Comparison of ENCODE assay signal across 1 cellular context in the genomic region with DNA sequence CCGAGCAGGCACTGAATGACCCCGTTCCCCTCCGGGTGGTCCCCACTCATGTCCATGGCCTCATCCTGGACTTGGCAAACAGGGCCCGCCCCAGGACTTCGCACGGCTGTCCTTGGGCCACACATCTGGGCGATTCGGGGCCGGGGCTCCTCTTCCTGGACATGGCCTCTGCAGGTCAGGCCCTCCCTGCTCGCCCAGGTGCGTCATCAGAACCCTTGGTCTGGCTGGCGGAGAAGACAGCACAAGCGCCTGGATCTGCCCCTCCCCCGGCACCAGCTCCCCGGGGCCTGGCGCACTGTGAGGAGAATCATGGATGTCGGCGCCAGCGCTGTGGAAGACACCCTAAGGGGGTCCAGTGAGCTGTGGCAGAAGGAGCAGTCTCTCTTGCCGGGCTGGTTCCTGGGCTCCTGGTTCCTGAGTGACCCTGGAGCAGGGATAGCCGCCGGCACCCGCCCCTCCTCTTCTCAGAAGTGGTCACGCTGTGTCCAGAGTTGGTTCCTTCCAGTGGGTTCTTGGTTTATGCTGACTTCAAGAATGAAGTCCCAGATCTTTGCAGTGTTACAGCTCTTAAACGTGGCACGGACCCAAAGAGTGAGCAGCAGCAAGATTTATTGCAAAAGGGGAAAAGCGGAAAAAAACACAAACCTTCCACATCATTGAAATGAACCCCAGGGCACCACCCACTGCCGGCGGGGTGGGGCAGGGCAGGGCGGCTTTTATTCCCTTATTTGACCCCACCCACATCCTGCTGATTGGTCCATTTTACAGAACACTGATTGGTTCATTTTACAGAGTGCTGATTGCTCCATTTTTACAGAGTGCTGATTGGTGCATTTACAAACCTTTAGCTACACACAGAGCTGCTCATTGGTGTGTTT.
TF ChIP-seq lines count a peak whose summit lies in the region.

No MANE protein-coding gene starts in this region.

TF ChIP-seq in HepG2, 621 proteins besides CTCF, POLR2A, EP300 and RAD21:
- TF ChIP-seq NFYC (CRISPR knock-in tag; IDR thresholded peaks at IDR 0.05), result peak; percentile 87
- TF ChIP-seq GLI4 (CRISPR knock-in tag; IDR thresholded peaks at IDR 0.05; ENCODE audit: borderline replicate concordance), result no peak
- no peak for TF ChIP-seq SYNCRIP (IDR thresholded peaks at IDR 0.05; ENCODE audit: insufficient read depth, low read depth, low read length)
- 0 out of 2 replicates have a peak, but pooled peaks have one; percentile 6 for TF ChIP-seq HDAC2 (CRISPR knock-in tag; IDR thresholded peaks at IDR 0.05)
- TF ChIP-seq ZNF530 (CRISPR knock-in tag; IDR thresholded peaks at IDR 0.05; ENCODE audit: low read depth), result no peak
- TF ChIP-seq ZBTB7B (CRISPR knock-in tag; IDR thresholded peaks at IDR 0.05), result 0 out of 2 replicates have a peak, but pooled peaks have one; percentile 19
- TF ChIP-seq MAFF (IDR thresholded peaks at IDR 0.05; ENCODE audit: low read depth, low read length), result peak; percentile 85
- TF ChIP-seq YEATS2 (CRISPR knock-in tag; IDR thresholded peaks at IDR 0.05; ENCODE audit: borderline replicate concordance), result no peak
- no peak; the same call in 1 of the 2 replicates for TF ChIP-seq MAZ (IDR thresholded peaks at IDR 0.05; ENCODE audit: borderline replicate concordance, low read depth, low read length)
- TF ChIP-seq MAZ (CRISPR knock-in tag; IDR thresholded peaks at IDR 0.05; ENCODE audit: low read depth), result 0 out of 2 replicates have a peak, but pooled peaks have one; percentile 10
- peak; percentile 82 to 85 for TF ChIP-seq MAFK (conservative IDR thresholded peaks at IDR 0.05 in 1 of 2, IDR thresholded peaks at IDR 0.05 in 1 of 2; ENCODE audit: low read length in 2 of 2)
- 0 out of 2 replicates have a peak, but pooled peaks have one; percentile 16 for TF ChIP-seq NFKBIZ (CRISPR knock-in tag; IDR thresholded peaks at IDR 0.05)
- peak; percentile 60; the same call in 1 of the 2 replicates for TF ChIP-seq ZBTB38 (CRISPR knock-in tag; IDR thresholded peaks at IDR 0.05)
- TF ChIP-seq, protein P1, sequence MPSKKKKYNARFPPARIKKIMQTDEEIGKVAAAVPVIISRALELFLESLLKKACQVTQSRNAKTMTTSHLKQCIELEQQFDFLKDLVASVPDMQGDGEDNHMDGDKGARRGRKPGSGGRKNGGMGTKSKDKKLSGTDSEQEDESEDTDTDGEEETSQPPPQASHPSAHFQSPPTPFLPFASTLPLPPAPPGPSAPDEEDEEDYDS (CRISPR knock-in tag; IDR thresholded peaks at IDR 0.05), result peak; percentile 80
- no peak for TF ChIP-seq MIXL1 (CRISPR knock-in tag; IDR thresholded peaks at IDR 0.05)
- TF ChIP-seq MIER2 (CRISPR knock-in tag; IDR thresholded peaks at IDR 0.05), result no peak
- TF ChIP-seq, protein P2, sequence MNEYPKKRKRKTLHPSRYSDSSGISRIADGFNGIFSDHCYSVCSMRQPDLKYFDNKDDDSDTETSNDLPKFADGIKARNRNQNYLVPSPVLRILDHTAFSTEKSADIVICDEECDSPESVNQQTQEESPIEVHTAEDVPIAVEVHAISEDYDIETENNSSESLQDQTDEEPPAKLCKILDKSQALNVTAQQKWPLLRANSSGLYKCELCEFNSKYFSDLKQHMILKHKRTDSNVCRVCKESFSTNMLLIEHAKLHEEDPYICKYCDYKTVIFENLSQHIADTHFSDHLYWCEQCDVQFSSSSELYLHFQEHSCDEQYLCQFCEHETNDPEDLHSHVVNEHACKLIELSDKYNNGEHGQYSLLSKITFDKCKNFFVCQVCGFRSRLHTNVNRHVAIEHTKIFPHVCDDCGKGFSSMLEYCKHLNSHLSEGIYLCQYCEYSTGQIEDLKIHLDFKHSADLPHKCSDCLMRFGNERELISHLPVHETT (CRISPR knock-in tag; conservative IDR thresholded peaks at IDR 0.05), result 0 out of 2 replicates have a peak, but pooled peaks have one; percentile 8
- TF ChIP-seq, protein P3, sequence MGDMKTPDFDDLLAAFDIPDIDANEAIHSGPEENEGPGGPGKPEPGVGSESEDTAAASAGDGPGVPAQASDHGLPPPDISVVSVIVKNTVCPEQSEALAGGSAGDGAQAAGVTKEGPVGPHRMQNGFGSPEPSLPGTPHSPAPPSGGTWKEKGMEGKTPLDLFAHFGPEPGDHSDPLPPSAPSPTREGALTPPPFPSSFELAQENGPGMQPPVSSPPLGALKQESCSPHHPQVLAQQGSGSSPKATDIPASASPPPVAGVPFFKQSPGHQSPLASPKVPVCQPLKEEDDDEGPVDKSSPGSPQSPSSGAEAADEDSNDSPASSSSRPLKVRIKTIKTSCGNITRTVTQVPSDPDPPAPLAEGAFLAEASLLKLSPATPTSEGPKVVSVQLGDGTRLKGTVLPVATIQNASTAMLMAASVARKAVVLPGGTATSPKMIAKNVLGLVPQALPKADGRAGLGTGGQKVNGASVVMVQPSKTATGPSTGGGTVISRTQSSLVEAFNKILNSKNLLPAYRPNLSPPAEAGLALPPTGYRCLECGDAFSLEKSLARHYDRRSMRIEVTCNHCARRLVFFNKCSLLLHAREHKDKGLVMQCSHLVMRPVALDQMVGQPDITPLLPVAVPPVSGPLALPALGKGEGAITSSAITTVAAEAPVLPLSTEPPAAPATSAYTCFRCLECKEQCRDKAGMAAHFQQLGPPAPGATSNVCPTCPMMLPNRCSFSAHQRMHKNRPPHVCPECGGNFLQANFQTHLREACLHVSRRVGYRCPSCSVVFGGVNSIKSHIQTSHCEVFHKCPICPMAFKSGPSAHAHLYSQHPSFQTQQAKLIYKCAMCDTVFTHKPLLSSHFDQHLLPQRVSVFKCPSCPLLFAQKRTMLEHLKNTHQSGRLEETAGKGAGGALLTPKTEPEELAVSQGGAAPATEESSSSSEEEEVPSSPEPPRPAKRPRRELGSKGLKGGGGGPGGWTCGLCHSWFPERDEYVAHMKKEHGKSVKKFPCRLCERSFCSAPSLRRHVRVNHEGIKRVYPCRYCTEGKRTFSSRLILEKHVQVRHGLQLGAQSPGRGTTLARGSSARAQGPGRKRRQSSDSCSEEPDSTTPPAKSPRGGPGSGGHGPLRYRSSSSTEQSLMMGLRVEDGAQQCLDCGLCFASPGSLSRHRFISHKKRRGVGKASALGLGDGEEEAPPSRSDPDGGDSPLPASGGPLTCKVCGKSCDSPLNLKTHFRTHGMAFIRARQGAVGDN (CRISPR knock-in tag; IDR thresholded peaks at IDR 0.05), result peak; percentile 39
- TF ChIP-seq, protein P4, sequence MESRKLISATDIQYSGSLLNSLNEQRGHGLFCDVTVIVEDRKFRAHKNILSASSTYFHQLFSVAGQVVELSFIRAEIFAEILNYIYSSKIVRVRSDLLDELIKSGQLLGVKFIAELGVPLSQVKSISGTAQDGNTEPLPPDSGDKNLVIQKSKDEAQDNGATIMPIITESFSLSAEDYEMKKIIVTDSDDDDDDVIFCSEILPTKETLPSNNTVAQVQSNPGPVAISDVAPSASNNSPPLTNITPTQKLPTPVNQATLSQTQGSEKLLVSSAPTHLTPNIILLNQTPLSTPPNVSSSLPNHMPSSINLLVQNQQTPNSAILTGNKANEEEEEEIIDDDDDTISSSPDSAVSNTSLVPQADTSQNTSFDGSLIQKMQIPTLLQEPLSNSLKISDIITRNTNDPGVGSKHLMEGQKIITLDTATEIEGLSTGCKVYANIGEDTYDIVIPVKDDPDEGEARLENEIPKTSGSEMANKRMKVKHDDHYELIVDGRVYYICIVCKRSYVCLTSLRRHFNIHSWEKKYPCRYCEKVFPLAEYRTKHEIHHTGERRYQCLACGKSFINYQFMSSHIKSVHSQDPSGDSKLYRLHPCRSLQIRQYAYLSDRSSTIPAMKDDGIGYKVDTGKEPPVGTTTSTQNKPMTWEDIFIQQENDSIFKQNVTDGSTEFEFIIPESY (CRISPR knock-in tag; IDR thresholded peaks at IDR 0.05), result peak; percentile 78
- TF ChIP-seq SNAI1 (CRISPR knock-in tag; IDR thresholded peaks at IDR 0.05; ENCODE audit: borderline replicate concordance), result no peak
- TF ChIP-seq, protein P5, sequence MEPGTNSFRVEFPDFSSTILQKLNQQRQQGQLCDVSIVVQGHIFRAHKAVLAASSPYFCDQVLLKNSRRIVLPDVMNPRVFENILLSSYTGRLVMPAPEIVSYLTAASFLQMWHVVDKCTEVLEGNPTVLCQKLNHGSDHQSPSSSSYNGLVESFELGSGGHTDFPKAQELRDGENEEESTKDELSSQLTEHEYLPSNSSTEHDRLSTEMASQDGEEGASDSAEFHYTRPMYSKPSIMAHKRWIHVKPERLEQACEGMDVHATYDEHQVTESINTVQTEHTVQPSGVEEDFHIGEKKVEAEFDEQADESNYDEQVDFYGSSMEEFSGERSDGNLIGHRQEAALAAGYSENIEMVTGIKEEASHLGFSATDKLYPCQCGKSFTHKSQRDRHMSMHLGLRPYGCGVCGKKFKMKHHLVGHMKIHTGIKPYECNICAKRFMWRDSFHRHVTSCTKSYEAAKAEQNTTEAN (CRISPR knock-in tag; conservative IDR thresholded peaks at IDR 0.05), result no peak
- peak; percentile 9; the same call in 1 of the 2 replicates for TF ChIP-seq POLR2AphosphoS5 (IDR thresholded peaks at IDR 0.05; ENCODE audit: low read depth, low read length)
- no peak for TF ChIP-seq ZNF510 (CRISPR knock-in tag; IDR thresholded peaks at IDR 0.05; ENCODE audit: low read depth)
- TF ChIP-seq NFYB (CRISPR knock-in tag; IDR thresholded peaks at IDR 0.05), result peak; percentile 88
- TF ChIP-seq GABPB1 (CRISPR knock-in tag; IDR thresholded peaks at IDR 0.05), result 0 out of 2 replicates have a peak, but pooled peaks have one; percentile 12
- no peak for TF ChIP-seq TARDBP (CRISPR knock-in tag; IDR thresholded peaks at IDR 0.05)
- no peak for TF ChIP-seq ZKSCAN5 (CRISPR knock-in tag; IDR thresholded peaks at IDR 0.05)
- TF ChIP-seq, protein P6, sequence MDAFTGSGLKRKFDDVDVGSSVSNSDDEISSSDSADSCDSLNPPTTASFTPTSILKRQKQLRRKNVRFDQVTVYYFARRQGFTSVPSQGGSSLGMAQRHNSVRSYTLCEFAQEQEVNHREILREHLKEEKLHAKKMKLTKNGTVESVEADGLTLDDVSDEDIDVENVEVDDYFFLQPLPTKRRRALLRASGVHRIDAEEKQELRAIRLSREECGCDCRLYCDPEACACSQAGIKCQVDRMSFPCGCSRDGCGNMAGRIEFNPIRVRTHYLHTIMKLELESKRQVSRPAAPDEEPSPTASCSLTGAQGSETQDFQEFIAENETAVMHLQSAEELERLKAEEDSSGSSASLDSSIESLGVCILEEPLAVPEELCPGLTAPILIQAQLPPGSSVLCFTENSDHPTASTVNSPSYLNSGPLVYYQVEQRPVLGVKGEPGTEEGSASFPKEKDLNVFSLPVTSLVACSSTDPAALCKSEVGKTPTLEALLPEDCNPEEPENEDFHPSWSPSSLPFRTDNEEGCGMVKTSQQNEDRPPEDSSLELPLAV (CRISPR knock-in tag; conservative IDR thresholded peaks at IDR 0.05; ENCODE audit: low read depth), result no peak
- TF ChIP-seq KLF11 (CRISPR knock-in tag; IDR thresholded peaks at IDR 0.05), result no peak
- TF ChIP-seq, protein P7, sequence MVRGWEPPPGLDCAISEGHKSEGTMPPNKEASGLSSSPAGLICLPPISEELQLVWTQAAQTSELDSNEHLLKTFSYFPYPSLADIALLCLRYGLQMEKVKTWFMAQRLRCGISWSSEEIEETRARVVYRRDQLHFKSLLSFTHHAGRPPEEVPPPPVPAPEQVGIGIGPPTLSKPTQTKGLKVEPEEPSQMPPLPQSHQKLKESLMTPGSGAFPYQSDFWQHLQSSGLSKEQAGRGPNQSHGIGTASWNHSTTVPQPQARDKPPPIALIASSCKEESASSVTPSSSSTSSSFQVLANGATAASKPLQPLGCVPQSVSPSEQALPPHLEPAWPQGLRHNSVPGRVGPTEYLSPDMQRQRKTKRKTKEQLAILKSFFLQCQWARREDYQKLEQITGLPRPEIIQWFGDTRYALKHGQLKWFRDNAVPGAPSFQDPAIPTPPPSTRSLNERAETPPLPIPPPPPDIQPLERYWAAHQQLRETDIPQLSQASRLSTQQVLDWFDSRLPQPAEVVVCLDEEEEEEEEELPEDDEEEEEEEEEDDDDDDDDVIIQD (CRISPR knock-in tag; IDR thresholded peaks at IDR 0.05; ENCODE audit: low read depth), result 0 out of 2 replicates have a peak, but pooled peaks have one; percentile 4
- TF ChIP-seq CEBPB (IDR thresholded peaks at IDR 0.05; ENCODE audit: borderline replicate concordance, low read depth, low read length), result peak; percentile 42; the same call in 1 of the 2 replicates
- no peak for TF ChIP-seq RBM39 (IDR thresholded peaks at IDR 0.05; ENCODE audit: low read depth, low read length, poor library complexity, severe bottlenecking)
- TF ChIP-seq, protein P8, sequence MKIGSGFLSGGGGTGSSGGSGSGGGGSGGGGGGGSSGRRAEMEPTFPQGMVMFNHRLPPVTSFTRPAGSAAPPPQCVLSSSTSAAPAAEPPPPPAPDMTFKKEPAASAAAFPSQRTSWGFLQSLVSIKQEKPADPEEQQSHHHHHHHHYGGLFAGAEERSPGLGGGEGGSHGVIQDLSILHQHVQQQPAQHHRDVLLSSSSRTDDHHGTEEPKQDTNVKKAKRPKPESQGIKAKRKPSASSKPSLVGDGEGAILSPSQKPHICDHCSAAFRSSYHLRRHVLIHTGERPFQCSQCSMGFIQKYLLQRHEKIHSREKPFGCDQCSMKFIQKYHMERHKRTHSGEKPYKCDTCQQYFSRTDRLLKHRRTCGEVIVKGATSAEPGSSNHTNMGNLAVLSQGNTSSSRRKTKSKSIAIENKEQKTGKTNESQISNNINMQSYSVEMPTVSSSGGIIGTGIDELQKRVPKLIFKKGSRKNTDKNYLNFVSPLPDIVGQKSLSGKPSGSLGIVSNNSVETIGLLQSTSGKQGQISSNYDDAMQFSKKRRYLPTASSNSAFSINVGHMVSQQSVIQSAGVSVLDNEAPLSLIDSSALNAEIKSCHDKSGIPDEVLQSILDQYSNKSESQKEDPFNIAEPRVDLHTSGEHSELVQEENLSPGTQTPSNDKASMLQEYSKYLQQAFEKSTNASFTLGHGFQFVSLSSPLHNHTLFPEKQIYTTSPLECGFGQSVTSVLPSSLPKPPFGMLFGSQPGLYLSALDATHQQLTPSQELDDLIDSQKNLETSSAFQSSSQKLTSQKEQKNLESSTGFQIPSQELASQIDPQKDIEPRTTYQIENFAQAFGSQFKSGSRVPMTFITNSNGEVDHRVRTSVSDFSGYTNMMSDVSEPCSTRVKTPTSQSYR (CRISPR knock-in tag; IDR thresholded peaks at IDR 0.05; ENCODE audit: borderline replicate concordance), result 0 out of 2 replicates have a peak, but pooled peaks have one; percentile 10
